Comparison of ENCODE assay signal across 8 cellular contexts in the genomic region with DNA sequence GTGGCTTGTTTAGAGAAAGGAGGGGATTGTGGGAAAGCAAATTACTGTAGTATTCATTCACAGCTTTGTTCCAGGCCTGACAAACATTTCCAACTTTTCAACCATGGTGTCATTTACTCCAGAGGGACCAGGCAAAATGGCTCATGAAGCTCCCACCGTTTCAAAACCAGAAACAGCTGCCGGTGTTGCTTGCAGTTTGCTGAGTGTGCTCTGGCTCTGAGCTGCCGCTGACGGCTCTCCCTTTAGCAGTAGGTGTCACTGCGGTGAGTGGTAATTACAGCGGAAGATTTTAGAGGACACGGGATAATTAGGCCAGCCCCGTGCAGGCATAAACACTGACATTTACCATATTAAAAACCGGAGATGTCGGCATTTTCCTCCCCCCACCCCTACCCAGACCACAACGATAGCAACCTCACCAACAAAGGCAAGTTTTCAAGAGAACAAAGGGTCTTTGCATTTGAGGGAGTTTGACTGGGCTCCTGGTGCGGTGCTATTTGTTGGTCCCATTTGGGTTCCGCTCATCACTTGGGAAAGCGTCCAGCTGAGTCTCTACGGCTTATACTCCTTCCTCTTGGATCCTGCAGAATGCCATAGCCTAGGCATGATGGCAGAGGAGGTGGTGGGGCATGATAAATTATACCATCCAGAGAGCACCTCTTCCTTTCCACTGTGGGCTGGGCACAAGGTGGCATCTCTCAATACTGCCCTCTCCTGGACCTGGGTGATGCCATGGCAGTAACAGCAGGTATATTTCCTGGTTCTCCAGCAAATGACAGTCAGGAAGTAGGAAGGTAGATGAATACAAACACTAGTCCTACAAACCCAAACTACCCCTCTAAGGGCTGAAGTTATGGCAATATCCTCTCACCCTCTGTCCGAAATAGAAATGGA.
A peak's percentile ranks its signal among the peaks of the same experiment; 100 is the strongest.
DNase-seq lines count a peak whose midpoint lies in the region; ATAC-seq and TF ChIP-seq lines count a peak whose summit lies in the region.

No MANE protein-coding gene starts in this region.

- no TSS peak for BruUV-seq in OCI-LY7 (replicated peaks; lab: Mats Ljungman, UMichigan)

- TF ChIP-seq CTCF in AG09309 (IDR thresholded peaks at IDR 0.05; ENCODE audit: control insufficient read depth, insufficient read depth, low read depth, low read length, missing control alignments): peak; percentile 38
- TF ChIP-seq CTCF in OCI-LY7 (conservative IDR thresholded peaks at IDR 0.05; ENCODE audit: low read length): peak; percentile 61
- TF ChIP-seq CTCF in upper lobe of right lung (IDR thresholded peaks at IDR 0.05): peak; percentile 30

- H3K27me3 ChIP-seq in upper lobe of right lung: no peaks in the 10 kb centered on the region
- H3K27me3 ChIP-seq in effector memory CD4-positive, alpha-beta T cell (replicated peaks; ENCODE audit: control insufficient read depth, insufficient read depth, low read length, poor library complexity, severe bottlenecking): no peaks in the 10 kb centered on the region

- no peaks in the 10 kb centered on the region for H4K20me1 ChIP-seq in OCI-LY7 (ENCODE audit: insufficient read depth, low read length)

- ATAC-seq in left cardiac atrium (peak; percentile 84 to 86), upper lobe of right lung (peak; percentile 83)

- H3K36me3 ChIP-seq in OCI-LY7 (ENCODE audit: insufficient read depth, low read length) (no peaks in the 10 kb centered on the region), upper lobe of right lung (no peaks in the 10 kb centered on the region)
- H3K36me3 ChIP-seq in effector memory CD4-positive, alpha-beta T cell (ENCODE audit: control insufficient read depth, insufficient read depth, low read length): no peaks in the 10 kb centered on the region

- no peaks in the 10 kb centered on the region for H3K79me2 ChIP-seq in OCI-LY7 (ENCODE audit: insufficient read depth, low read depth, low read length)

- no peak overlapping the region for H3K27ac ChIP-seq in OCI-LY7 (ENCODE audit: low read depth, low read length, poor library complexity, severe bottlenecking)
- H3K27ac ChIP-seq in upper lobe of right lung: no peak overlapping the region
- H3K27ac ChIP-seq in effector memory CD4-positive, alpha-beta T cell (ENCODE audit: insufficient read depth, low read length, poor library complexity, severe bottlenecking): no peak overlapping the region

- H3K9me3 ChIP-seq in OCI-LY7 (ENCODE audit: low read length) (no peaks in the 10 kb centered on the region), upper lobe of right lung (no peaks in the 10 kb centered on the region)
- no peaks in the 10 kb centered on the region for H3K9me3 ChIP-seq in effector memory CD4-positive, alpha-beta T cell (ENCODE audit: control insufficient read depth, low read length)

- H2AFZ ChIP-seq in OCI-LY7 (ENCODE audit: low read length): no peak overlapping the region

- H3K4me2 ChIP-seq in OCI-LY7 (ENCODE audit: low read length): no peak overlapping the region

- H3K4me3 ChIP-seq in AG09309 (ENCODE audit: control insufficient read depth, low read depth, low read length) (no peak overlapping the region), OCI-LY7 (ENCODE audit: low read depth, low read length, poor library complexity, severe bottlenecking) (no peak overlapping the region), upper lobe of right lung (no peak overlapping the region)
- no peak overlapping the region for H3K4me3 ChIP-seq in effector memory CD4-positive, alpha-beta T cell (ENCODE audit: insufficient read depth, low read depth, low read length, poor library complexity, severe bottlenecking)

- H3K9me2 ChIP-seq in OCI-LY7 (ENCODE audit: insufficient read depth, low read length): no peaks in the 10 kb centered on the region

- CTCF ChIA-PET in HEK293T (lab: Yijun Ruan, JAX): no interaction called here
- CTCF ChIA-PET in OCI-LY7 (lab: Charles Lee; ENCODE audit: unreplicated experiment): no interaction called here

- POLR2A ChIA-PET in HEK293T (lab: Yijun Ruan, JAX) (no interaction called here), OCI-LY7 (lab: Charles Lee) (interaction anchor here (0.6 kb wide), 1 partner anchor 96 kb away, joined by 3 read pairs; no protein-coding TSS in a partner anchor)

- intact Hi-C loops in OCI-LY7 (cut with micrococcal nuclease; ENCODE audit: unreplicated experiment): no loop called here
- intact Hi-C loops in left cardiac atrium (cut with DNase I): no loop called here
- intact Hi-C loops in upper lobe of right lung (cut with DNase I): no loop called here

- no peak for DNase-seq in AG09309 (ENCODE audit: low read depth)
- peak; percentile 15 for DNase-seq in HEK293T (ENCODE audit: extremely low spot score)
- peak; percentile 5 for DNase-seq in OCI-LY7 (ENCODE audit: low spot score)
- peak; percentile 24 for DNase-seq in left cardiac atrium
- no peak for DNase-seq in upper lobe of right lung
- no peak for DNase-seq in effector memory CD4-positive, alpha-beta T cell
- no peak for DNase-seq in HK-2 (ENCODE audit: unreplicated experiment)
- no peak for DNase-seq in middle frontal gyrus (ENCODE audit: extremely low spot score, low spot score)

- no peaks in the 10 kb centered on the region for H3K4me1 ChIP-seq in OCI-LY7 (ENCODE audit: insufficient read depth, low read length, poor library complexity, severe bottlenecking)
- no peaks in the 10 kb centered on the region for H3K4me1 ChIP-seq in upper lobe of right lung
- H3K4me1 ChIP-seq in effector memory CD4-positive, alpha-beta T cell (ENCODE audit: control insufficient read depth, insufficient read depth, low read length, poor library complexity, severe bottlenecking): no peaks in the 10 kb centered on the region

TF ChIP-seq in HEK293T, 16 proteins besides CTCF, POLR2A, EP300 and RAD21:
- TF ChIP-seq BHLHE40 (IDR thresholded peaks at IDR 0.05; ENCODE audit: borderline replicate concordance) (no peak), L3MBTL2 (conservative IDR thresholded peaks at IDR 0.05) (no peak), SP1 (IDR thresholded peaks at IDR 0.05) (no peak), NFRKB (IDR thresholded peaks at IDR 0.05) (no peak), FOXK2 (IDR thresholded peaks at IDR 0.05) (no peak), ELF4 (IDR thresholded peaks at IDR 0.05) (no peak), HDGF (IDR thresholded peaks at IDR 0.05; ENCODE audit: borderline replicate concordance) (no peak)

Comparison
In these comparisons a context has a peak if more than half of its experiments do, and no peak if none do; other contexts are left out.
1. DNase-seq: peak in HEK293T (single experiment), OCI-LY7 (single experiment) and left cardiac atrium (single experiment); none in AG09309 (single experiment), upper lobe of right lung (single experiment), effector memory CD4-positive, alpha-beta T cell (0 of 3), HK-2 (single experiment) and middle frontal gyrus (single experiment).
2. Peak in every context shown above with its lines, with median percentiles within 50 percentile points of each other: CTCF ChIP-seq.